In the genomic region with DNA sequence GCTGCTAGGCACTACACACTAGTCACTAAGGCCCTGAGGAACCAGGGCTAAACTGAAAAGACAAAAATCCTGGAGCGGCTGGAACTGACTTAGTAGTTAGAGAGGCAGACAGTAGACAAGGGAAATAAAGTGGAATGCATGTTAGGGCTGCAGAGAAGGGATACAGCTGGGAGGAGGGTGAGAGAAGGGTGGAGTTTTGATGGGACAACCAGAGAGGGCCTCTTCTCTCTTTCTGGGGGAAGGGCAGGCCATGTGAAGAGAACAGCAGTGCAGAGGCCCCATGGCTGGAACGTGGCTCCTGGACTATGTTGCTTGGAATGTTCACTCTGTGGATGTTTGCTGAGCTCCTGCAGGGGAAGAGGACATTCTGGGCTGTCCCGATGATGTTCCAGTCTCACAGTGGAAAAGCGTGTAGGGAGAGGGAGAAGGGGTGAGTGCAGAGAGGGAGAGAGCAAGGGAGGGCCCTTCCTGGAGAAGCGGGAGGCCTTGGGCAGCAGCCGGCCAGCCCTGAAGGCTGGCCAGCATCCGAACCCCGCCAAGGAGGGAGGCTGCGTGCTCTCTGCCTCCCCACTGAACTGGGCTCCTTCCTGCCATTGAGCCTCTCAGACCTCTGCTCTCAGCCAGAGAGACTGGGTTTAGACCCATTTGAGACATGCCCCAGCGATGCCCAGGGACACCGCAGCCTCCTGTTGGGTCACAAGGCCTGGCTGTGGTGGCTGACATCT, we compare ENCODE assay signal across 15 cellular contexts. TPM values are rescaled to one million over a fixed set of nuclear protein-coding genes. Genes with fewer than 3 reads are reported as not detected.
DNase-seq lines count a peak whose midpoint lies in the region; ATAC-seq, FAIRE-seq and TF ChIP-seq lines count a peak whose summit lies in the region.
"Had no signal": no experiment of that assay in that cellular context is flagged by ENCODE, and none has a peak within 500 bp of the region (broad histone marks: within the 10 kb centered on the region; RNA-seq: fewer than 3 reads in every experiment).

No MANE protein-coding gene starts in this region.

- H4K20me1 ChIP-seq in hepatocyte (ENCODE audit: insufficient read depth, poor library complexity, severe bottlenecking): peaks cover 86% of the 10 kb centered on the region

- H3K4me2 ChIP-seq in hepatocyte (peak overlapping the region; percentile 68), neuronal stem cell (ENCODE audit: insufficient read depth, low read length, poor library complexity, severe bottlenecking) (no peak overlapping the region)

- H3K9me3 ChIP-seq in CD8-positive, alpha-beta memory T cell (ENCODE audit: low read length): no peaks in the 10 kb centered on the region
- no peaks in the 10 kb centered on the region for H3K9me3 ChIP-seq in hepatocyte (ENCODE audit: low read depth)
- peaks cover 2 to 4% of the 10 kb centered on the region in 2 donors for H3K9me3 ChIP-seq in neuronal stem cell (replicated peaks in 1 of 2; ENCODE audit: control insufficient read depth in 2 of 2, insufficient read depth in 1 of 2, low read depth in 1 of 2, low read length in 2 of 2)
- H3K9me3 ChIP-seq: heart right ventricle had no signal

- peak overlapping the region in 7 of 8 donors; percentile 4 to 81 (median 50) for H3K27ac Mint-ChIP-seq in CD8-positive, alpha-beta memory T cell
- peak overlapping the region; percentile 11 for H3K27ac Mint-ChIP-seq in activated T-helper 17 cell treated with anti-CD3 and anti-CD28 coated beads, Interleukin-2, amount 50 U/mL, for 72 hours
- H3K27ac Mint-ChIP-seq: stimulated activated naive CD8-positive, alpha-beta T cell treated with anti-CD3 and anti-CD28 coated beads, Interleukin-15, Interleukin-2, amounts not matched to agents 100 ng/mL and 50 ng/mL, for 24 hours had no signal

- H3K9ac ChIP-seq in neuronal stem cell (ENCODE audit: low read depth, low read length, poor library complexity): peak overlapping the region; percentile 51

- H3K27ac ChIP-seq in CD8-positive, alpha-beta memory T cell (ENCODE audit: low read depth, low read length): no peak overlapping the region
- H3K27ac ChIP-seq in hepatocyte (peak overlapping the region; percentile 71), neuronal stem cell (replicated peaks; ENCODE audit: low read length) (no peak overlapping the region)
- H3K27ac ChIP-seq: heart right ventricle had no signal

- H2BK15ac ChIP-seq in neuronal stem cell (ENCODE audit: low read length): peak overlapping the region; percentile 42

- H3K23ac ChIP-seq in neuronal stem cell (ENCODE audit: low read depth, low read length, poor library complexity): peak overlapping the region; percentile 13

- POLR2A ChIA-PET in CD8-positive, alpha-beta memory T cell (lab: Charles Lee): no interaction called here

- peak overlapping the region; percentile 6 for H3K18ac ChIP-seq in neuronal stem cell (ENCODE audit: low read length)

- H2AK5ac ChIP-seq in neuronal stem cell (ENCODE audit: low read depth, low read length): peak overlapping the region; percentile 64

- no peak overlapping the region for H4K8ac ChIP-seq in neuronal stem cell (ENCODE audit: low read depth, low read length)

- no peaks in the 10 kb centered on the region for H3K36me3 ChIP-seq in CD8-positive, alpha-beta memory T cell (ENCODE audit: insufficient read depth, low read length)
- H3K36me3 ChIP-seq in hepatocyte (replicated peaks; ENCODE audit: insufficient read depth, low read depth) (no peaks in the 10 kb centered on the region), neuronal stem cell (replicated peaks in 1 of 2; ENCODE audit: control insufficient read depth in 2 of 2, insufficient read depth in 2 of 2, low read length in 2 of 2) (no peaks in the 10 kb centered on the region)
- H3K36me3 ChIP-seq: heart right ventricle had no signal

- no peak for FAIRE-seq in D721Med (lab: Jason Lieb, UNC)
- FAIRE-seq: RCC 7860, small intestine had no signal

- no peaks in the 10 kb centered on the region for H3K9me3 Mint-ChIP-seq in CD8-positive, alpha-beta memory T cell
- H3K9me3 Mint-ChIP-seq in activated T-helper 17 cell treated with anti-CD3 and anti-CD28 coated beads, Interleukin-2, amount 50 U/mL, for 72 hours: no peaks in the 10 kb centered on the region
- H3K9me3 Mint-ChIP-seq: stimulated activated naive CD8-positive, alpha-beta T cell treated with anti-CD3 and anti-CD28 coated beads, Interleukin-15, Interleukin-2, amounts not matched to agents 100 ng/mL and 50 ng/mL, for 24 hours had no signal

- H3K4me3 Mint-ChIP-seq in CD8-positive, alpha-beta memory T cell: peak overlapping the region in 1 of 7 donors; percentile 7
- H3K4me3 Mint-ChIP-seq in activated T-helper 17 cell treated with anti-CD3 and anti-CD28 coated beads, Interleukin-2, amount 50 U/mL, for 72 hours: no peak overlapping the region
- H3K4me3 Mint-ChIP-seq: stimulated activated naive CD8-positive, alpha-beta T cell treated with anti-CD3 and anti-CD28 coated beads, Interleukin-15, Interleukin-2, amounts not matched to agents 100 ng/mL and 50 ng/mL, for 24 hours had no signal

- H3K14ac ChIP-seq in neuronal stem cell (ENCODE audit: low read length): no peak overlapping the region

- peak overlapping the region; percentile 52 for H2BK12ac ChIP-seq in neuronal stem cell (ENCODE audit: low read length)

- no peak for ATAC-seq in activated T-helper 17 cell treated with anti-CD3 and anti-CD28 coated beads, Interleukin-2, amount 50 U/mL, for 72 hours (replicated peaks)
- no peak for ATAC-seq in HG02759 (IDR thresholded peaks at IDR 0.05; ENCODE audit: unreplicated experiment)
- ATAC-seq: heart right ventricle had no signal

- no peak overlapping the region for H3K4ac ChIP-seq in neuronal stem cell (ENCODE audit: low read length)

- peaks cover 0 to 9% (median 5%) of the 10 kb centered on the region in 3 donors for H3K36me3 Mint-ChIP-seq in CD8-positive, alpha-beta memory T cell
- H3K36me3 Mint-ChIP-seq in activated T-helper 17 cell treated with anti-CD3 and anti-CD28 coated beads, Interleukin-2, amount 50 U/mL, for 72 hours (ENCODE audit: low read depth): no peaks in the 10 kb centered on the region

- CTCF ChIA-PET in CD8-positive, alpha-beta memory T cell (lab: Charles Lee): interaction anchor here (1.1 to 1.5 kb wide), 3 partner anchors 36 to 164 kb away, joined by 3 to 6 read pairs (median 3); no protein-coding TSS in a partner anchor

- H3K27me3 ChIP-seq in CD8-positive, alpha-beta memory T cell (ENCODE audit: insufficient read depth, low read length, poor library complexity, severe bottlenecking): no peaks in the 10 kb centered on the region
- H3K27me3 ChIP-seq in hepatocyte (no peaks in the 10 kb centered on the region), neuronal stem cell (ENCODE audit: control insufficient read depth in 3 of 3, insufficient read depth in 3 of 3, low read depth in 1 of 3, low read length in 3 of 3) (peaks cover 0 to 26% (median 0%) of the 10 kb centered on the region in 3 experiments)
- H3K27me3 ChIP-seq: heart right ventricle had no signal

- H3K9me2 ChIP-seq in hepatocyte (replicated peaks; ENCODE audit: insufficient read depth): no peaks in the 10 kb centered on the region

- H3K27me3 Mint-ChIP-seq in CD8-positive, alpha-beta memory T cell: no peaks in the 10 kb centered on the region
- H3K27me3 Mint-ChIP-seq in activated T-helper 17 cell treated with anti-CD3 and anti-CD28 coated beads, Interleukin-2, amount 50 U/mL, for 72 hours: no peaks in the 10 kb centered on the region
- H3K27me3 Mint-ChIP-seq: stimulated activated naive CD8-positive, alpha-beta T cell treated with anti-CD3 and anti-CD28 coated beads, Interleukin-15, Interleukin-2, amounts not matched to agents 100 ng/mL and 50 ng/mL, for 24 hours had no signal

- TF ChIP-seq CTCF in hepatocyte (IDR thresholded peaks at IDR 0.05; ENCODE audit: poor library complexity): no peak
- no peak for TF ChIP-seq CTCF in D721Med (IDR thresholded peaks at IDR 0.05; ENCODE audit: insufficient read depth, missing control alignments)

- H3K4me3 ChIP-seq in CD8-positive, alpha-beta memory T cell (ENCODE audit: low read length): no peak overlapping the region
- H3K4me3 ChIP-seq in hepatocyte (no peak overlapping the region), neuronal stem cell (ENCODE audit: low read length in 2 of 2) (peak overlapping the region in 1 of 2 donors; percentile 20)
- H3K4me3 ChIP-seq: heart right ventricle had no signal

- no peak overlapping the region for H2AFZ ChIP-seq in hepatocyte
- no peak overlapping the region for H2AFZ ChIP-seq in neuronal stem cell (ENCODE audit: low read length)

- no peaks in the 10 kb centered on the region for H3K79me1 ChIP-seq in neuronal stem cell (ENCODE audit: low read depth, low read length)

- H3K4me1 ChIP-seq in CD8-positive, alpha-beta memory T cell (ENCODE audit: insufficient read depth, low read length): peaks cover 14% of the 10 kb centered on the region
- H3K4me1 ChIP-seq in hepatocyte (ENCODE audit: insufficient read depth) (peaks cover 74% of the 10 kb centered on the region), neuronal stem cell (ENCODE audit: control insufficient read depth in 2 of 2, insufficient read depth in 1 of 2, low read depth in 1 of 2, low read length in 2 of 2) (peaks cover 60 to 97% of the 10 kb centered on the region in 2 donors)

- no peak overlapping the region for H2BK120ac ChIP-seq in neuronal stem cell (ENCODE audit: low read depth, low read length)

- DNase-seq in CD8-positive, alpha-beta memory T cell: no peak
- DNase-seq in hepatocyte (ENCODE audit: low spot score) (no peak), neuronal stem cell (ENCODE audit: low spot score) (no peak), NCI-H128 (lab: John Stamatoyannopoulos, UW; ENCODE audit: unreplicated experiment) (no peak), D721Med (ENCODE audit: insufficient read length, low spot score) (no peak), SHP77 (lab: John Stamatoyannopoulos, UW) (no peak)
- DNase-seq: activated CD4-positive, CD25-positive, alpha-beta regulatory T cell; activated naive CD4-positive, alpha-beta T cell treated with anti-CD3 and anti-CD28 coated beads, Interleukin-2, amount 50 U/mL, for 16 hours; heart right ventricle; NCI-H187 treated with DMSO at 0.1 percent for 48 hours; small intestine had no signal

- H4K91ac ChIP-seq in neuronal stem cell (ENCODE audit: low read depth, low read length, poor library complexity): no peak overlapping the region

- peaks cover 99% of the 10 kb centered on the region for H3K79me2 ChIP-seq in hepatocyte

- WGBS in hepatocyte (ENCODE audit: low lambda C conversion rate, missing lambda C conversion rate): 82% methylated on average over 11 of the region's 11 CpGs
- WGBS in neuronal stem cell (ENCODE audit: extremely low coverage in 2 of 2, insufficient read length in 2 of 2, insufficient replicate concordance in 1 of 2), 2 donors: no CpG with 5 or more reads among the region's 11 CpGs

- H2BK5ac ChIP-seq in neuronal stem cell (ENCODE audit: low read length): no peak overlapping the region

- peaks cover 41 to 83% (median 54%) of the 10 kb centered on the region in 3 donors for H3K4me1 Mint-ChIP-seq in CD8-positive, alpha-beta memory T cell
- peaks cover 4% of the 10 kb centered on the region for H3K4me1 Mint-ChIP-seq in activated T-helper 17 cell treated with anti-CD3 and anti-CD28 coated beads, Interleukin-2, amount 50 U/mL, for 72 hours

RNA-seq across cellular contexts. Expression of a gene that starts 33.1 kb away (rescaled TPM):
- 10 to 100 TPM; 27.8 to 28.5 TPM for total RNA-seq in CD8-positive, alpha-beta memory T cell
- polyA plus RNA-seq in CD8-positive, alpha-beta memory T cell: 5.5 TPM
- total RNA-seq in activated T-helper 17 cell treated with anti-CD3 and anti-CD28 coated beads, Interleukin-2, amount 50 U/mL, for 72 hours: 10 to 100 TPM; 12.1 to 17.4 TPM
- total RNA-seq in hepatocyte: 32.8 and 43.5 TPM in 2 replicates
- 27.9 and 33.1 TPM in 2 replicates for polyA plus RNA-seq in hepatocyte
- polyA plus RNA-seq in neuronal stem cell (2013, experiment 1 of 2): 5.7 TPM
- 6.2 TPM for polyA plus RNA-seq in neuronal stem cell (2013, experiment 2 of 2)
